Comparison of ENCODE assay signal across 8 cellular contexts in genomic region chr12:131894313-131894860, GRCh38. TPM values are rescaled to one million over a fixed set of nuclear protein-coding genes. Genes with fewer than 3 reads are reported as not detected.
DNase-seq lines count a peak whose midpoint lies in the region; ATAC-seq, FAIRE-seq and TF ChIP-seq lines count a peak whose summit lies in the region.

Gene ULK1, plus strand, starts transcription at chr12:131894622. Its CDS starts 380 bp downstream, at chr12:131895002.

- no peaks in the 10 kb centered on the region for H3K27me3 ChIP-seq in keratinocyte (ENCODE audit: control insufficient read depth, extremely low read depth, insufficient read depth, low read length)

- peak within 1 kb of the TSS; percentile 52 to 73 (median 65) for H3K4me3 ChIP-seq in keratinocyte (ENCODE audit: control insufficient read depth in 2 of 3, extremely low read depth in 1 of 3, insufficient read depth in 2 of 3, low read depth in 1 of 3, low read length in 3 of 3)

- dilution Hi-C loops in keratinocyte (cut with MboI; ENCODE audit: extremely low pct_ligation_motif_present, low sequenced_read_pairs), result no loop called here

- no peak for FAIRE-seq in keratinocyte (lab: Jason Lieb, UNC)

- no peak for TF ChIP-seq CTCF in keratinocyte (optimal IDR thresholded peaks at IDR 0.05 in 1 of 3, IDR thresholded peaks at IDR 0.05 in 1 of 3, conservative IDR thresholded peaks at IDR 0.05 in 1 of 3; ENCODE audit: extremely low read depth in 1 of 3, insufficient read depth in 2 of 3, low read length in 3 of 3)

- H2AFZ ChIP-seq in keratinocyte (ENCODE audit: control insufficient read depth, low read length), result peak within 1 kb of the TSS; percentile 22

- peak within 1 kb of the TSS; percentile 72 for H3K9ac ChIP-seq in keratinocyte (ENCODE audit: control insufficient read depth, extremely low read depth, insufficient read depth, low read length)

- peak within 1 kb of the TSS; percentile 77 for H3K4me2 ChIP-seq in keratinocyte (ENCODE audit: control insufficient read depth, extremely low read depth, insufficient read depth, low read depth, low read length)

- no peaks in the 10 kb centered on the region for H3K9me3 ChIP-seq in keratinocyte (ENCODE audit: control insufficient read depth, low read depth, low read length)

- DNase-seq in AG20443 (ENCODE audit: low spot score) (peak; percentile 100), NCI-H345 treated with DMSO at 0.1 percent for 48 hours (lab: John Stamatoyannopoulos, UW; ENCODE audit: unreplicated experiment) (peak; percentile 84), keratinocyte (ENCODE audit: low read depth, low spot score) (no peak)
- DNase-seq in activated CD4-positive, CD25-positive, alpha-beta regulatory T cell treated with anti-CD3 and anti-CD28 coated beads, Interleukin-2, amount 50 U/mL, for 16 hours (ENCODE audit: low read depth, low spot score), result peak; percentile 84
- peak; percentile 90 for DNase-seq in central memory CD4-positive, alpha-beta T cell
- DNase-seq in stimulated activated CD4-positive, alpha-beta T cell treated with anti-CD3 and anti-CD28 coated beads, Interleukin-12 subunit alpha, Interleukin-12 subunit beta, amount 100 ng/mL, for 48 hours (ENCODE audit: low read depth in 2 of 3, low spot score in 1 of 3), result peak; percentile 77 to 90 (median 90)

- no peaks in the 10 kb centered on the region for H3K79me2 ChIP-seq in keratinocyte (ENCODE audit: control insufficient read depth, insufficient read depth, low read length)

- H3K27ac ChIP-seq in keratinocyte (ENCODE audit: control insufficient read depth, insufficient read depth, low read length), result peak within 1 kb of the TSS; percentile 74

- no peaks in the 10 kb centered on the region for H3K9me1 ChIP-seq in keratinocyte (ENCODE audit: control insufficient read depth, extremely low read depth, insufficient read depth, low read length)

- H3K36me3 ChIP-seq in keratinocyte (ENCODE audit: control insufficient read depth in 2 of 2, extremely low read depth in 1 of 2, insufficient read depth in 2 of 2, low read length in 2 of 2), result no peaks in the 10 kb centered on the region

- ATAC-seq in GM19043 (IDR thresholded peaks at IDR 0.05; ENCODE audit: low read depth, unreplicated experiment), result peak; percentile 69
- peak; percentile 72 for ATAC-seq in HG03342 (IDR thresholded peaks at IDR 0.05; ENCODE audit: unreplicated experiment)

- H3K4me1 ChIP-seq in keratinocyte (ENCODE audit: control insufficient read depth, extremely low read depth, insufficient read depth, low read length), result peaks cover 9% of the 10 kb centered on the region

- peaks cover 3% of the 10 kb centered on the region for H4K20me1 ChIP-seq in keratinocyte (ENCODE audit: control insufficient read depth, extremely low read depth, insufficient read depth, low read length)

RNA-seq across cellular contexts. Expression of gene ULK1, which starts in this region (rescaled TPM):
- polyA plus RNA-seq in keratinocyte, result 2.3 to 4.8 TPM (median 4.3 TPM) in 3 replicates
- 6.5 TPM for polyA plus RNA-seq in keratinocyte (2011; ENCODE audit: low read depth)
- 2.1 and 3.5 TPM in 2 replicates for polyA plus RNA-seq in keratinocyte (2011; cell fraction: cytosol; rRNA removed)
- polyA plus RNA-seq in keratinocyte (2011; cell fraction: nucleus; rRNA removed), result 21.9 and 29.8 TPM in 2 replicates
- polyA plus RNA-seq in keratinocyte (2012; ENCODE audit: low replicate concordance), result 7.5 and 24.2 TPM in 2 replicates
- polyA minus RNA-seq in keratinocyte, result 5.2 to 6.6 TPM (median 5.8 TPM) in 3 replicates
- 9.6 TPM for polyA minus RNA-seq in keratinocyte (2011; cell fraction: cytosol; rRNA and poly(A)+ RNA removed)
- polyA minus RNA-seq in keratinocyte (2011; cell fraction: nucleus; rRNA and poly(A)+ RNA removed), result 13.2 and 15.6 TPM in 2 replicates
